ENCODE assay signal across 27 cellular contexts in the genomic region with DNA sequence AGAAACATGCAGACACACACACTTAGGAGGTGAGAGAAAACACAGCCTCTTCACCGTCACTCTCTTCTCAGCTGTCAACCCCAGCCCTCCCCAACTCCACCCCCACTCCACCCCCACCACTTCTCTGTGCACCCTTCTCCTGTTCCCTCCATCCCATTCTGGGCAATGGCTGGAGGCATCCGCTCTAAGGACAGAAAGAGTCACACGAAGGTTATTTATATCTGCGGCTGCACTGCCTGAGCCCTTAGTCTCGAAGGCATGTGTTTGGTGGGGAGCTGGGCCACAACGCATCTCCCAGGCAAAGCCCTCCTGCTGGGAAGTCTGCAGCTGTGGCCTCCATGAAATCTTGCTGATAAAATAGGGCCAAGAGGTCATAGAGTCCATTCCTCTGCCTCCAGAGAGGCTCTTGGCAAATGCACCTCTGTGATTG.
DNase-seq lines count a peak whose midpoint lies in the region; ATAC-seq and TF ChIP-seq lines count a peak whose summit lies in the region.
"Had no signal": no experiment of that assay in that cellular context is flagged by ENCODE, and none has a peak within 500 bp of the region (broad histone marks: within the 10 kb centered on the region; RNA-seq: fewer than 3 reads in every experiment).

No MANE protein-coding gene starts in this region.

- no peaks in the 10 kb centered on the region for H3K36me3 ChIP-seq in heart left ventricle
- H3K36me3 ChIP-seq: BLaER1, gastrocnemius medialis, prostate gland had no signal

- H3K27me3 Mint-ChIP-seq in nephron progenitor cell (ENCODE audit: low read depth, poor library complexity) = no peaks in the 10 kb centered on the region
- H3K27me3 Mint-ChIP-seq in activated CD8-positive, alpha-beta memory T cell treated with anti-CD3 and anti-CD28 coated beads, Interleukin-2, amount 10 ng/mL, durations not matched to agents 7 days and 5 days = peaks cover 5% of the 10 kb centered on the region
- peaks cover 2% of the 10 kb centered on the region for H3K27me3 Mint-ChIP-seq in activated CD4-positive, alpha-beta memory T cell treated with anti-CD3 and anti-CD28 coated beads, Interleukin-2, amount 10 ng/mL, durations not matched to agents 7 days and 5 days
- H3K27me3 Mint-ChIP-seq: type B pancreatic cell had no signal

- peak; percentile 34 to 71 (median 56) for ATAC-seq in heart left ventricle
- ATAC-seq in activated CD8-positive, alpha-beta memory T cell treated with anti-CD3 and anti-CD28 coated beads, Interleukin-2, amount 10 ng/mL, durations not matched to agents 7 days and 5 days = no peak
- ATAC-seq: activated naive CD8-positive, alpha-beta T cell treated with anti-CD3 and anti-CD28 coated beads, Interleukin-2, amount 50 U/mL, for 24 hours; activated T-cell treated with anti-CD3 and anti-CD28 coated beads, Interleukin-2, amount 50 U/mL, for 4 hours; gastrocnemius medialis; T-cell had no signal

- peaks cover 0 to 60% (median 2%) of the 10 kb centered on the region in 12 donors for H3K4me1 ChIP-seq in heart left ventricle
- H3K4me1 ChIP-seq: gastrocnemius medialis had no signal

- H3K9me3 ChIP-seq in heart left ventricle = no peaks in the 10 kb centered on the region
- H3K9me3 ChIP-seq: BLaER1, gastrocnemius medialis, prostate gland had no signal

- H3K4me3 Mint-ChIP-seq in nephron progenitor cell = no peak overlapping the region
- no peak overlapping the region for H3K4me3 Mint-ChIP-seq in activated CD8-positive, alpha-beta memory T cell treated with anti-CD3 and anti-CD28 coated beads, Interleukin-2, amount 10 ng/mL, durations not matched to agents 7 days and 5 days
- H3K4me3 Mint-ChIP-seq in activated CD4-positive, alpha-beta memory T cell treated with anti-CD3 and anti-CD28 coated beads, Interleukin-2, amount 10 ng/mL, durations not matched to agents 7 days and 5 days = no peak overlapping the region
- H3K4me3 Mint-ChIP-seq: activated naive CD8-positive, alpha-beta T cell treated with anti-CD3 and anti-CD28 coated beads, Interleukin-2, amount 50 U/mL, for 24 hours; activated T-cell treated with anti-CD3 and anti-CD28 coated beads, Interleukin-2, amount 50 U/mL, for 4 hours; central memory CD8-positive, alpha-beta T cell; T-cell; type B pancreatic cell had no signal

- no peaks in the 10 kb centered on the region for H3K9me3 Mint-ChIP-seq in nephron progenitor cell
- no peaks in the 10 kb centered on the region for H3K9me3 Mint-ChIP-seq in activated CD8-positive, alpha-beta memory T cell treated with anti-CD3 and anti-CD28 coated beads, Interleukin-2, amount 10 ng/mL, durations not matched to agents 7 days and 5 days (ENCODE audit: low read depth)
- no peaks in the 10 kb centered on the region for H3K9me3 Mint-ChIP-seq in activated CD4-positive, alpha-beta memory T cell treated with anti-CD3 and anti-CD28 coated beads, Interleukin-2, amount 10 ng/mL, durations not matched to agents 7 days and 5 days
- H3K9me3 Mint-ChIP-seq: activated naive CD8-positive, alpha-beta T cell treated with anti-CD3 and anti-CD28 coated beads, Interleukin-2, amount 50 U/mL, for 24 hours; activated T-cell treated with anti-CD3 and anti-CD28 coated beads, Interleukin-2, amount 50 U/mL, for 4 hours; central memory CD8-positive, alpha-beta T cell; T-cell; type B pancreatic cell had no signal

- WGBS in heart left ventricle, 4 donors = 35 to 43% (median 40%) methylated on average over 6 of the region's 6 CpGs

- peaks cover 0 to 3% (median 0%) of the 10 kb centered on the region in 9 donors for H3K27me3 ChIP-seq in heart left ventricle
- H3K27me3 ChIP-seq: BLaER1, gastrocnemius medialis had no signal

- no peak overlapping the region for H3K4me3 ChIP-seq in heart left ventricle
- H3K4me3 ChIP-seq: BLaER1, dorsolateral prefrontal cortex, gastrocnemius medialis, prostate gland had no signal

- CTCF ChIA-PET in activated CD8-positive, alpha-beta memory T cell treated with anti-CD3 and anti-CD28 coated beads, Interleukin-2, amount 10 ng/mL, durations not matched to agents 7 days and 5 days (lab: Charles Lee) = no interaction called here
- CTCF ChIA-PET in activated CD4-positive, alpha-beta memory T cell treated with anti-CD3 and anti-CD28 coated beads, Interleukin-2, amount 10 ng/mL, durations not matched to agents 7 days and 5 days (lab: Charles Lee) = no interaction called here

- peak overlapping the region; percentile 41 for H3K27ac Mint-ChIP-seq in nephron progenitor cell
- H3K27ac Mint-ChIP-seq in activated CD8-positive, alpha-beta memory T cell treated with anti-CD3 and anti-CD28 coated beads, Interleukin-2, amount 10 ng/mL, durations not matched to agents 7 days and 5 days = no peak overlapping the region
- H3K27ac Mint-ChIP-seq in activated CD4-positive, alpha-beta memory T cell treated with anti-CD3 and anti-CD28 coated beads, Interleukin-2, amount 10 ng/mL, durations not matched to agents 7 days and 5 days = no peak overlapping the region
- H3K27ac Mint-ChIP-seq: activated naive CD8-positive, alpha-beta T cell treated with anti-CD3 and anti-CD28 coated beads, Interleukin-2, amount 50 U/mL, for 24 hours; T-cell had no signal

- peaks cover 64% of the 10 kb centered on the region for H3K4me1 Mint-ChIP-seq in nephron progenitor cell
- H3K4me1 Mint-ChIP-seq in activated CD8-positive, alpha-beta memory T cell treated with anti-CD3 and anti-CD28 coated beads, Interleukin-2, amount 10 ng/mL, durations not matched to agents 7 days and 5 days = peaks cover 20% of the 10 kb centered on the region
- H3K4me1 Mint-ChIP-seq in activated CD4-positive, alpha-beta memory T cell treated with anti-CD3 and anti-CD28 coated beads, Interleukin-2, amount 10 ng/mL, durations not matched to agents 7 days and 5 days = peaks cover 18% of the 10 kb centered on the region

- DNase-seq in MV-4-11 (lab: John Stamatoyannopoulos, UW) (peak; percentile 86), amniotic epithelial cell (ENCODE audit: low read depth) (peak; percentile 44), heart left ventricle (no peak), nephron progenitor cell (no peak), Kasumi-1 (lab: John Stamatoyannopoulos, UW) (no peak)
- DNase-seq in activated CD8-positive, alpha-beta memory T cell treated with anti-CD3 and anti-CD28 coated beads, Interleukin-2, amount 10 ng/mL, durations not matched to agents 7 days and 5 days = no peak
- DNase-seq in activated CD4-positive, alpha-beta memory T cell treated with anti-CD3 and anti-CD28 coated beads, Interleukin-2, amount 10 ng/mL, durations not matched to agents 7 days and 5 days = no peak
- DNase-seq: activated CD4-positive, alpha-beta T cell treated with anti-CD3 and anti-CD28 coated beads, Interleukin-2, amount 50 U/mL, for 1 hour; activated CD4-positive, CD25-positive, alpha-beta regulatory T cell; activated naive CD8-positive, alpha-beta T cell treated with anti-CD3 and anti-CD28 coated beads, Interleukin-2, amount 50 U/mL, for 24 hours; activated T-cell treated with anti-CD3 and anti-CD28 coated beads, Interleukin-2, amount 50 U/mL, for 4 hours; DMS153; dorsolateral prefrontal cortex; gastrocnemius medialis; hippocampal formation; mammary epithelial cell; NCI-H1092 treated with DMSO at 0.1 percent for 48 hours; NCI-H1694 treated with DMSO at 0.1 percent for 48 hours; NCI-H446; NCI-H774; nucleus accumbens; stimulated activated CD4-positive, alpha-beta T cell treated with anti-CD3 and anti-CD28 coated beads, Interleukin-4, amount 100 ng/mL, for 4 hours; T-cell had no signal

- intact Hi-C loops in heart left ventricle (cut with DNase I) = loop anchor here in 1 of 10 donors (10.0 kb wide), 1 partner anchor 248 kb away; no protein-coding TSS in a partner anchor

- POLR2A ChIA-PET in activated CD4-positive, alpha-beta memory T cell treated with anti-CD3 and anti-CD28 coated beads, Interleukin-2, amount 10 ng/mL, durations not matched to agents 7 days and 5 days (lab: Charles Lee) = no interaction called here

- TF ChIP-seq CTCF in heart left ventricle (IDR thresholded peaks at IDR 0.05) (no peak), nephron progenitor cell (IDR thresholded peaks at IDR 0.05) (no peak)

- H3K27ac ChIP-seq in heart left ventricle = peak overlapping the region in 1 of 12 donors; percentile 44
- H3K27ac ChIP-seq: BLaER1, dorsolateral prefrontal cortex, gastrocnemius medialis, prostate gland had no signal

- no peak for TF ChIP-seq POLR2A in heart left ventricle (IDR thresholded peaks at IDR 0.05)

- H3K36me3 Mint-ChIP-seq in nephron progenitor cell (ENCODE audit: low read depth) = no peaks in the 10 kb centered on the region
- no peaks in the 10 kb centered on the region for H3K36me3 Mint-ChIP-seq in activated CD8-positive, alpha-beta memory T cell treated with anti-CD3 and anti-CD28 coated beads, Interleukin-2, amount 10 ng/mL, durations not matched to agents 7 days and 5 days
- H3K36me3 Mint-ChIP-seq in activated CD4-positive, alpha-beta memory T cell treated with anti-CD3 and anti-CD28 coated beads, Interleukin-2, amount 10 ng/mL, durations not matched to agents 7 days and 5 days (ENCODE audit: low read depth) = no peaks in the 10 kb centered on the region
- H3K36me3 Mint-ChIP-seq: T-cell, type B pancreatic cell had no signal

Comparison
In these comparisons a context has a peak if more than half of its experiments do, and no peak if none do; other contexts are left out.
1. DNase-seq: peak in MV-4-11 (single experiment) and amniotic epithelial cell (single experiment); none in heart left ventricle (0 of 5), nephron progenitor cell (single experiment), activated CD8-positive, alpha-beta memory T cell treated with anti-CD3 and anti-CD28 coated beads, Interleukin-2, amount 10 ng/mL, durations not matched to agents 7 days and 5 days (single experiment), Kasumi-1 (0 of 2) and activated CD4-positive, alpha-beta memory T cell treated with anti-CD3 and anti-CD28 coated beads, Interleukin-2, amount 10 ng/mL, durations not matched to agents 7 days and 5 days (single experiment).